ENCODE assay signal across 8 cellular contexts in genomic region chr3:71010731-71011455, GRCh38.
A peak's percentile ranks its signal among the peaks of the same experiment; 100 is the strongest.
DNase-seq lines count a peak whose midpoint lies in the region; ATAC-seq, FAIRE-seq and TF ChIP-seq lines count a peak whose summit lies in the region.

No MANE protein-coding gene starts in this region.

- CTCF ChIA-PET in CD8-positive, alpha-beta T cell (lab: Charles Lee) = interaction anchor here (1.7 to 2.6 kb wide), 2 partner anchors 24 to 58 kb away, joined by 4 to 7 read pairs; no protein-coding TSS in a partner anchor
- CTCF ChIA-PET in GM12878 (lab: Yijun Ruan, JAX) = interaction anchor here (1.1 kb wide), 1 partner anchor 670 kb away, joined by 3 read pairs; no protein-coding TSS in a partner anchor

- H3K9me3 Mint-ChIP-seq in CD8-positive, alpha-beta T cell = no peaks in the 10 kb centered on the region
- H3K9me3 Mint-ChIP-seq in neural progenitor cell = peaks cover 13% of the 10 kb centered on the region
- H3K9me3 Mint-ChIP-seq in H9 = peaks cover 9 to 14% of the 10 kb centered on the region in 2 experiments

- no peaks in the 10 kb centered on the region for H3K9me3 ChIP-seq in CD8-positive, alpha-beta T cell (ENCODE audit: low read length)
- H3K9me3 ChIP-seq in RWPE2 (ENCODE audit: severe bottlenecking) (no peaks in the 10 kb centered on the region), GM12878 (replicated peaks; ENCODE audit: control insufficient read depth, insufficient read depth, low read length) (no peaks in the 10 kb centered on the region), neural progenitor cell (ENCODE audit: low read depth) (peaks cover 2% of the 10 kb centered on the region), H9 (ENCODE audit: control insufficient read depth, low read depth, low read length) (no peaks in the 10 kb centered on the region)

- peaks cover 8% of the 10 kb centered on the region for H3F3A ChIP-seq in neural progenitor cell (ENCODE audit: low read depth)

- SMC1A ChIA-PET in GM12878 (lab: Charles Lee; ENCODE audit: uncharacterized antibody, unreplicated experiment) = interaction anchor here (0.6 to 1.2 kb wide), 3 partner anchors 186 to 670 kb away, joined by 3 read pairs; no protein-coding TSS in a partner anchor

- WGBS in GM12878 (ENCODE audit: insufficient coverage, insufficient replicate concordance, low lambda C conversion rate, missing lambda C conversion rate) = 34% methylated on average over 3 of the region's 3 CpGs
- WGBS in H9 (ENCODE audit: extremely low coverage, insufficient read length, low lambda C conversion rate) = no CpG with 5 or more reads among the region's 3 CpGs

- in situ Hi-C loops in GM12878 (cut with MboI) = no loop called here

- peak; percentile 74 for ATAC-seq in CD8-positive, alpha-beta T cell
- ATAC-seq in GM21737 (IDR thresholded peaks at IDR 0.05; ENCODE audit: unreplicated experiment) (peak; percentile 48), RWPE2 (ENCODE audit: low read depth) (no peak), GM12878 (peak; percentile 84)

- no peak overlapping the region for H3K4ac ChIP-seq in H9 (ENCODE audit: low read depth, low read length)

- H3T11ph ChIP-seq in H9 (ENCODE audit: low read length) = no peak overlapping the region

- no TSS peak for BruUV-seq in GM12878 (replicated peaks; lab: Mats Ljungman, UMichigan)

- H4K5ac ChIP-seq in H9 (ENCODE audit: insufficient read length, low read depth, low read length) = no peak overlapping the region

- DNase-seq in CD8-positive, alpha-beta T cell = peak in 4 of 7 experiments; percentile 5 to 63 (median 28)
- no peak for DNase-seq in RWPE2 (ENCODE audit: low spot score)
- DNase-seq in GM12878 (ENCODE audit: low read depth, low spot score) = peak; percentile 20
- DNase-seq in stimulated activated CD4-positive, alpha-beta T cell treated with anti-CD3 and anti-CD28 coated beads, TNF-alpha, amount 100 ng/mL, for 48 hours (ENCODE audit: low read depth in 3 of 3) = peak; percentile 47 to 78 (median 57)
- no peak for DNase-seq in neural progenitor cell (ENCODE audit: low spot score)
- no peak for DNase-seq in H9
- DNase-seq in NCI-H1105 (lab: John Stamatoyannopoulos, UW) = no peak

- RAD21 ChIA-PET in GM12878 (lab: Charles Lee; ENCODE audit: unreplicated experiment) = no interaction called here

- 0 out of 4 replicates have a peak, but pooled peaks have one; percentile 12 to 39 for TF ChIP-seq EP300 in GM12878 (IDR thresholded peaks at IDR 0.05; ENCODE audit: borderline replicate concordance in 1 of 2, control insufficient read depth in 1 of 2, low read depth in 2 of 2, low read length in 2 of 2)

- TF ChIP-seq POLR2A in GM12878 (IDR thresholded peaks at IDR 0.05; ENCODE audit: low read depth, low read length) = no peak

- no peak overlapping the region for H4K91ac ChIP-seq in H9 (ENCODE audit: insufficient read length, low read depth, low read length)

- intact Hi-C loops in CD8-positive, alpha-beta T cell (cut with DNase I, micrococcal nuclease) = loop anchor here (2.0 to 5.0 kb wide), 2 partner anchors 14 to 216 kb away; no protein-coding TSS in a partner anchor
- intact Hi-C loops in GM12878 (cut with micrococcal nuclease; ENCODE audit: unreplicated experiment) = loop anchor here (1.0 to 5.0 kb wide), 3 partner anchors 76 to 381 kb away; no protein-coding TSS in a partner anchor

- H3K36me3 ChIP-seq in CD8-positive, alpha-beta T cell (ENCODE audit: insufficient read depth, low read length) = peaks cover 7% of the 10 kb centered on the region
- H3K36me3 ChIP-seq in RWPE2 (ENCODE audit: low read depth) (peaks cover 35% of the 10 kb centered on the region), GM12878 (ENCODE audit: control insufficient read depth in 2 of 2, insufficient read depth in 2 of 2, low read length in 1 of 2) (no peaks in the 10 kb centered on the region), neural progenitor cell (no peaks in the 10 kb centered on the region)

- H2AFZ ChIP-seq in GM12878 (ENCODE audit: control insufficient read depth, low read depth, low read length) = no peak overlapping the region
- no peak overlapping the region for H2AFZ ChIP-seq in neural progenitor cell (replicated peaks)
- no peak overlapping the region for H2AFZ ChIP-seq in H9 (ENCODE audit: low read length)

- POLR2A ChIA-PET in CD8-positive, alpha-beta T cell (lab: Charles Lee) = interaction anchor here (0.6 to 1.3 kb wide), 4 partner anchors 11 to 54 kb away, joined by 3 to 5 read pairs (median 4); no protein-coding TSS in a partner anchor
- POLR2A ChIA-PET in GM12878 (lab: Charles Lee) = no interaction called here

- H2AK5ac ChIP-seq in H9 (ENCODE audit: insufficient read length, low read length) = no peak overlapping the region

- peaks cover 65% of the 10 kb centered on the region for H3K4me1 ChIP-seq in CD8-positive, alpha-beta T cell (ENCODE audit: insufficient read depth, low read length)
- H3K4me1 ChIP-seq in RWPE2 (ENCODE audit: insufficient read depth, poor library complexity, severe bottlenecking) (peaks cover 48% of the 10 kb centered on the region), GM12878 (ENCODE audit: control insufficient read depth, insufficient read depth, low read length) (peaks cover 3% of the 10 kb centered on the region; the same call in 1 of the 2 replicates), neural progenitor cell (peaks cover 18% of the 10 kb centered on the region), H9 (ENCODE audit: insufficient read depth, low read length) (no peaks in the 10 kb centered on the region)

- H3K4me2 ChIP-seq in GM12878 (ENCODE audit: control insufficient read depth, insufficient read depth) (no peak overlapping the region), neural progenitor cell (no peak overlapping the region), H9 (ENCODE audit: insufficient read depth, insufficient read length, low read length) (no peak overlapping the region)

- no peak overlapping the region for H3K4me3 ChIP-seq in CD8-positive, alpha-beta T cell (ENCODE audit: low read depth, low read length)
- H3K4me3 ChIP-seq in RWPE2 (ENCODE audit: severe bottlenecking) (no peak overlapping the region), GM12878 (no peak overlapping the region), neural progenitor cell (no peak overlapping the region)

- no peaks in the 10 kb centered on the region for H3K27me3 Mint-ChIP-seq in CD8-positive, alpha-beta T cell (ENCODE audit: low read depth)
- H3K27me3 Mint-ChIP-seq in neural progenitor cell (ENCODE audit: insufficient read depth, low read depth) (no peaks in the 10 kb centered on the region), H9 (ENCODE audit: low read depth) (peaks cover 8% of the 10 kb centered on the region; the same call in 1 of the 2 replicates)

- H4K20me1 ChIP-seq in GM12878 (ENCODE audit: control insufficient read depth, insufficient read depth) (no peaks in the 10 kb centered on the region), neural progenitor cell (ENCODE audit: low read depth) (no peaks in the 10 kb centered on the region), H9 (ENCODE audit: control insufficient read depth, insufficient read depth, insufficient read length) (no peaks in the 10 kb centered on the region)

- no peak overlapping the region for H4K8ac ChIP-seq in H9 (replicated peaks; ENCODE audit: insufficient read length, low read depth, low read length)

- peak overlapping the region; percentile 29 for H3K4me3 Mint-ChIP-seq in CD8-positive, alpha-beta T cell
- H3K4me3 Mint-ChIP-seq in neural progenitor cell (no peak overlapping the region), H9 (no peak overlapping the region)

- H3K27ac ChIP-seq in CD8-positive, alpha-beta T cell (ENCODE audit: low read depth, low read length) = peak overlapping the region; percentile 37
- H3K27ac ChIP-seq in RWPE2 (ENCODE audit: poor library complexity, severe bottlenecking) (peak overlapping the region; percentile 60), GM12878 (ENCODE audit: control insufficient read depth, insufficient read depth) (no peak overlapping the region), neural progenitor cell (no peak overlapping the region), H9 (ENCODE audit: insufficient read length, low read depth, low read length) (no peak overlapping the region)

- no peak overlapping the region for H3K23ac ChIP-seq in H9 (ENCODE audit: insufficient read length, low read depth, low read length)

- no peak for TF ChIP-seq RAD21 in GM12878 (IDR thresholded peaks at IDR 0.05; ENCODE audit: insufficient read depth, low read depth, low read length)

- no peak overlapping the region for H3K56ac ChIP-seq in H9 (ENCODE audit: insufficient read length, low read depth, low read length)

- peaks cover 75% of the 10 kb centered on the region for H3K4me1 Mint-ChIP-seq in CD8-positive, alpha-beta T cell (ENCODE audit: low read depth)
- H3K4me1 Mint-ChIP-seq in neural progenitor cell (peaks cover 19% of the 10 kb centered on the region), H9 (peaks cover 21% of the 10 kb centered on the region in 2 experiments)

- peaks cover 54% of the 10 kb centered on the region for H3K36me3 Mint-ChIP-seq in CD8-positive, alpha-beta T cell
- H3K36me3 Mint-ChIP-seq in neural progenitor cell = peaks cover 15% of the 10 kb centered on the region
- H3K36me3 Mint-ChIP-seq in H9 (ENCODE audit: insufficient read depth in 1 of 3, low read depth in 3 of 3) = peaks cover 16 to 30% (median 27%) of the 10 kb centered on the region in 3 experiments

- TF ChIP-seq CTCF in CD8-positive, alpha-beta T cell (IDR thresholded peaks at IDR 0.05) = no peak
- no peak for TF ChIP-seq CTCF in RWPE2 (IDR thresholded peaks at IDR 0.05; ENCODE audit: poor library complexity, severe bottlenecking)
- TF ChIP-seq CTCF in GM12878 (IDR thresholded peaks at IDR 0.05 in 2 of 3, conservative IDR thresholded peaks at IDR 0.05 in 1 of 3; ENCODE audit: control insufficient read depth in 2 of 3, extremely low read depth in 1 of 3, insufficient read depth in 1 of 3, low read depth in 3 of 3, low read length in 3 of 3) = no peak
- no peak for TF ChIP-seq CTCF in neural progenitor cell (IDR thresholded peaks at IDR 0.05)
- no peak for TF ChIP-seq CTCF in H9 (conservative IDR thresholded peaks at IDR 0.05)

- no peak overlapping the region for H2BK5ac ChIP-seq in H9 (ENCODE audit: insufficient read length, low read length)

- no peak overlapping the region for H2BK12ac ChIP-seq in H9 (ENCODE audit: insufficient read length, low read depth, low read length)

- H2BK20ac ChIP-seq in H9 (ENCODE audit: low read depth, low read length, poor library complexity, severe bottlenecking) = no peak overlapping the region

- peak overlapping the region; percentile 93 for H3K27ac Mint-ChIP-seq in CD8-positive, alpha-beta T cell
- no peak overlapping the region for H3K27ac Mint-ChIP-seq in neural progenitor cell
- no peak overlapping the region for H3K27ac Mint-ChIP-seq in H9

- H3K9ac ChIP-seq in GM12878 (ENCODE audit: control insufficient read depth, insufficient read depth, low read length) (no peak overlapping the region), neural progenitor cell (no peak overlapping the region), H9 (ENCODE audit: extremely low read depth, insufficient read length, low read length) (no peak overlapping the region)

- peak; percentile 38 for FAIRE-seq in GM12878 (lab: Jason Lieb, UNC)

- no peak overlapping the region for H3K14ac ChIP-seq in H9 (ENCODE audit: insufficient read depth, low read length)

- H3K23me2 ChIP-seq in H9 (ENCODE audit: insufficient read length, low read depth, low read length, poor library complexity, severe bottlenecking) = no peaks in the 10 kb centered on the region

- no peak overlapping the region for H2BK15ac ChIP-seq in H9 (ENCODE audit: low read depth, low read length)

- no peaks in the 10 kb centered on the region for H3K27me3 ChIP-seq in CD8-positive, alpha-beta T cell (ENCODE audit: insufficient read depth, low read length)
- no peaks in the 10 kb centered on the region for H3K27me3 ChIP-seq in RWPE2 (ENCODE audit: insufficient read depth, poor library complexity, severe bottlenecking)
- no peaks in the 10 kb centered on the region for H3K27me3 ChIP-seq in GM12878 (replicated peaks in 1 of 2; ENCODE audit: control insufficient read depth in 2 of 2, insufficient read depth in 2 of 2, low read length in 1 of 2)
- H3K27me3 ChIP-seq in neural progenitor cell = no peaks in the 10 kb centered on the region
- no peaks in the 10 kb centered on the region for H3K27me3 ChIP-seq in H9 (ENCODE audit: insufficient read depth, low read length)

- H2BK120ac ChIP-seq in H9 (ENCODE audit: low read depth, low read length, poor library complexity, severe bottlenecking) = no peak overlapping the region

- H3K79me1 ChIP-seq in H9 (ENCODE audit: insufficient read depth, low read depth, low read length, poor library complexity, severe bottlenecking) = no peaks in the 10 kb centered on the region

- H3K79me2 ChIP-seq in GM12878 (ENCODE audit: control insufficient read depth, insufficient read depth, low read length) (no peaks in the 10 kb centered on the region), neural progenitor cell (ENCODE audit: low read depth) (no peaks in the 10 kb centered on the region), H9 (ENCODE audit: insufficient read depth, low read length) (no peaks in the 10 kb centered on the region)

- no peak overlapping the region for H3K18ac ChIP-seq in H9 (ENCODE audit: insufficient read length, low read depth, low read length)

Comparison
In these comparisons a context has a peak if more than half of its experiments do, and no peak if none do; other contexts are left out.
1. DNase-seq: peak in CD8-positive, alpha-beta T cell (4 of 7), GM12878 (single experiment) and stimulated activated CD4-positive, alpha-beta T cell treated with anti-CD3 and anti-CD28 coated beads, TNF-alpha, amount 100 ng/mL, for 48 hours (3 of 3); none in RWPE2 (single experiment), neural progenitor cell (single experiment), H9 (single experiment) and NCI-H1105 (single experiment).
2. H3K27ac ChIP-seq: peak in CD8-positive, alpha-beta T cell (single experiment) and RWPE2 (single experiment); none in GM12878 (single experiment), neural progenitor cell (single experiment) and H9 (single experiment).